In the genomic region with DNA sequence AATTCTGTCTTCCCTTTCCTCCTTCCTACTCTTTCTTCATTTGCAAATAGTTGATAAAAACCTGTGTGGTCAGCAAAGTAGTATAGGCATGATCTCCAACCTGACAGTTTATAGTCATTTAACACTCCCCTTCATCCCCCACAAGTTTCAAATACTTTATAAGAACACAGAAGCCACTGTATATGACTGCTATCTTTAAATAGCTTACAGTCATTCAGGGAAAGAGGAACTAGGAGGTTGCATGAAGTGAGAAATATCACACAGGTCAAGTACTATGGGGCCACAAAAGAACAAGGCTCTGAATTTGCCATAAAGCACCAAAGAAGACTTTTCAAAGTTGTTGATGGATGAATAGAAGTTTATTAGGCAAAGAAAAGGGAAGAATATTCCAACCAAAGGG, we compare ENCODE assay signal across 1 cellular context.
TF ChIP-seq lines count a peak whose summit lies in the region.

No MANE protein-coding gene starts in this region.

TF ChIP-seq in GM12878, 131 proteins besides CTCF, POLR2A, EP300 and RAD21 (continued from another document and continues in another):
- 0 out of 2 replicates have a peak, but pooled peaks have one; percentile 44 for TF ChIP-seq ZNF24 (IDR thresholded peaks at IDR 0.05)
- TF ChIP-seq KLF5 (IDR thresholded peaks at IDR 0.05; ENCODE audit: partially characterized antibody) = no peak
- TF ChIP-seq NKRF (conservative IDR thresholded peaks at IDR 0.05) = no peak
- no peak for TF ChIP-seq RBBP5 (conservative IDR thresholded peaks at IDR 0.05)
- no peak for TF ChIP-seq TARDBP (IDR thresholded peaks at IDR 0.05; ENCODE audit: borderline replicate concordance)
- TF ChIP-seq STAT1 (conservative IDR thresholded peaks at IDR 0.05) = no peak
- TF ChIP-seq SMAD5 (IDR thresholded peaks at IDR 0.05; ENCODE audit: low read depth) = no peak
- TF ChIP-seq SUZ12 (IDR thresholded peaks at IDR 0.05; ENCODE audit: unreplicated experiment) = no peak
- TF ChIP-seq IRF4 (IDR thresholded peaks at IDR 0.05; ENCODE audit: low read depth, low read length) = peak; percentile 86; the same call in 1 of the 2 replicates
- TF ChIP-seq TCF7 (IDR thresholded peaks at IDR 0.05; ENCODE audit: borderline replicate concordance) = peak; percentile 49; the same call in 1 of the 2 replicates
- TF ChIP-seq SMC3 (IDR thresholded peaks at IDR 0.05; ENCODE audit: borderline replicate concordance, low read length) = no peak
- no peak for TF ChIP-seq MXI1 (IDR thresholded peaks at IDR 0.05; ENCODE audit: low read depth, low read length)
- TF ChIP-seq CBX5 (IDR thresholded peaks at IDR 0.05; ENCODE audit: low read depth) = no peak
- TF ChIP-seq ZNF207 (IDR thresholded peaks at IDR 0.05; ENCODE audit: borderline replicate concordance) = no peak
- peak; percentile 59; the same call in 1 of the 2 replicates for TF ChIP-seq PKNOX1 (IDR thresholded peaks at IDR 0.05)
- TF ChIP-seq, protein P1, sequence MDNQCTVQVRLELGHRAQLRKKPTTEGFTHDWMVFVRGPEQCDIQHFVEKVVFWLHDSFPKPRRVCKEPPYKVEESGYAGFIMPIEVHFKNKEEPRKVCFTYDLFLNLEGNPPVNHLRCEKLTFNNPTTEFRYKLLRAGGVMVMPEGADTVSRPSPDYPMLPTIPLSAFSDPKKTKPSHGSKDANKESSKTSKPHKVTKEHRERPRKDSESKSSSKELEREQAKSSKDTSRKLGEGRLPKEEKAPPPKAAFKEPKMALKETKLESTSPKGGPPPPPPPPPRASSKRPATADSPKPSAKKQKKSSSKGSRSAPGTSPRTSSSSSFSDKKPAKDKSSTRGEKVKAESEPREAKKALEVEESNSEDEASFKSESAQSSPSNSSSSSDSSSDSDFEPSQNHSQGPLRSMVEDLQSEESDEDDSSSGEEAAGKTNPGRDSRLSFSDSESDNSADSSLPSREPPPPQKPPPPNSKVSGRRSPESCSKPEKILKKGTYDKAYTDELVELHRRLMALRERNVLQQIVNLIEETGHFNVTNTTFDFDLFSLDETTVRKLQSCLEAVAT (IDR thresholded peaks at IDR 0.05) = peak; percentile 57; the same call in 1 of the 2 replicates
- TF ChIP-seq MEF2A (IDR thresholded peaks at IDR 0.05; ENCODE audit: insufficient read depth, low read depth, low read length) = peak; percentile 94
- TF ChIP-seq HCFC1 (IDR thresholded peaks at IDR 0.05; ENCODE audit: low read length) = no peak
- TF ChIP-seq, protein P2, sequence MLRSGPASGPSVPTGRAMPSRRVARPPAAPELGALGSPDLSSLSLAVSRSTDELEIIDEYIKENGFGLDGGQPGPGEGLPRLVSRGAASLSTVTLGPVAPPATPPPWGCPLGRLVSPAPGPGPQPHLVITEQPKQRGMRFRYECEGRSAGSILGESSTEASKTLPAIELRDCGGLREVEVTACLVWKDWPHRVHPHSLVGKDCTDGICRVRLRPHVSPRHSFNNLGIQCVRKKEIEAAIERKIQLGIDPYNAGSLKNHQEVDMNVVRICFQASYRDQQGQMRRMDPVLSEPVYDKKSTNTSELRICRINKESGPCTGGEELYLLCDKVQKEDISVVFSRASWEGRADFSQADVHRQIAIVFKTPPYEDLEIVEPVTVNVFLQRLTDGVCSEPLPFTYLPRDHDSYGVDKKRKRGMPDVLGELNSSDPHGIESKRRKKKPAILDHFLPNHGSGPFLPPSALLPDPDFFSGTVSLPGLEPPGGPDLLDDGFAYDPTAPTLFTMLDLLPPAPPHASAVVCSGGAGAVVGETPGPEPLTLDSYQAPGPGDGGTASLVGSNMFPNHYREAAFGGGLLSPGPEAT (IDR thresholded peaks at IDR 0.05; ENCODE audit: low read depth) = peak; percentile 84; the same call in 1 of the 2 replicates
- TF ChIP-seq ZBTB33 (IDR thresholded peaks at IDR 0.05) = no peak
- no peak for TF ChIP-seq GABPA (IDR thresholded peaks at IDR 0.05; ENCODE audit: low read depth)
- TF ChIP-seq NFYA (IDR thresholded peaks at IDR 0.05; ENCODE audit: borderline replicate concordance, low read depth, low read length) = no peak
- TF ChIP-seq CUX1 (IDR thresholded peaks at IDR 0.05; ENCODE audit: insufficient replicate concordance, low read depth, low read length) = no peak
- TF ChIP-seq ZNF687 (IDR thresholded peaks at IDR 0.05) = no peak
- no peak for TF ChIP-seq KAT2A (conservative IDR thresholded peaks at IDR 0.05; ENCODE audit: control insufficient read depth, low read depth, low read length)
- TF ChIP-seq RFX5 (IDR thresholded peaks at IDR 0.05; ENCODE audit: low read depth, low read length) = no peak
- no peak for TF ChIP-seq USF1 (IDR thresholded peaks at IDR 0.05; ENCODE audit: borderline replicate concordance, extremely low read length, insufficient read depth, low read depth, low read length)
- no peak for TF ChIP-seq ZNF274 (IDR thresholded peaks at IDR 0.05; ENCODE audit: insufficient read depth, insufficient read length)
- TF ChIP-seq TCF12 (IDR thresholded peaks at IDR 0.05; ENCODE audit: low read depth, low read length) = no peak
- TF ChIP-seq SMARCA5 (IDR thresholded peaks at IDR 0.05) = no peak
- peak; percentile 99 for TF ChIP-seq ZNF217 (IDR thresholded peaks at IDR 0.05)
- TF ChIP-seq JUNB (IDR thresholded peaks at IDR 0.05) = peak; percentile 88
- TF ChIP-seq MTA3 (IDR thresholded peaks at IDR 0.05; ENCODE audit: borderline replicate concordance, low read length) = peak; percentile 74; the same call in 1 of the 2 replicates
- TF ChIP-seq, protein P3, sequence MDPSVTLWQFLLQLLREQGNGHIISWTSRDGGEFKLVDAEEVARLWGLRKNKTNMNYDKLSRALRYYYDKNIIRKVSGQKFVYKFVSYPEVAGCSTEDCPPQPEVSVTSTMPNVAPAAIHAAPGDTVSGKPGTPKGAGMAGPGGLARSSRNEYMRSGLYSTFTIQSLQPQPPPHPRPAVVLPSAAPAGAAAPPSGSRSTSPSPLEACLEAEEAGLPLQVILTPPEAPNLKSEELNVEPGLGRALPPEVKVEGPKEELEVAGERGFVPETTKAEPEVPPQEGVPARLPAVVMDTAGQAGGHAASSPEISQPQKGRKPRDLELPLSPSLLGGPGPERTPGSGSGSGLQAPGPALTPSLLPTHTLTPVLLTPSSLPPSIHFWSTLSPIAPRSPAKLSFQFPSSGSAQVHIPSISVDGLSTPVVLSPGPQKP (IDR thresholded peaks at IDR 0.05; ENCODE audit: low read depth, low read length) = no peak
- TF ChIP-seq ZNF622 (IDR thresholded peaks at IDR 0.05) = no peak
- no peak for TF ChIP-seq EGR1 (IDR thresholded peaks at IDR 0.05; ENCODE audit: borderline replicate concordance in 1 of 2, low read depth in 2 of 2, low read length in 2 of 2)
- no peak for TF ChIP-seq BRCA1 (IDR thresholded peaks at IDR 0.05; ENCODE audit: low read depth, low read length)
- no peak for TF ChIP-seq SUPT20H (IDR thresholded peaks at IDR 0.05; ENCODE audit: borderline replicate concordance, control insufficient read depth, low read depth, low read length)
- TF ChIP-seq YBX1 (IDR thresholded peaks at IDR 0.05) = no peak
